ENCODE assay signal across 8 cellular contexts in genomic region chr5:172370648-172371248, GRCh38.
DNase-seq lines count a peak whose midpoint lies in the region; ATAC-seq and TF ChIP-seq lines count a peak whose summit lies in the region.

No MANE protein-coding gene starts in this region.

- H3K27ac Mint-ChIP-seq in endodermal cell = no peak overlapping the region

- no peak for ATAC-seq in left cardiac atrium

- H3K4me1 Mint-ChIP-seq in endodermal cell = no peaks in the 10 kb centered on the region

- H3K27me3 ChIP-seq in left ventricle myocardium inferior (ENCODE audit: low read depth) (no peaks in the 10 kb centered on the region), NT2/D1 (ENCODE audit: insufficient read depth, insufficient read length) (no peaks in the 10 kb centered on the region), endodermal cell (ENCODE audit: control insufficient read depth, insufficient read depth, low read length, poor library complexity, severe bottlenecking) (no peaks in the 10 kb centered on the region), prostate gland (replicated peaks; ENCODE audit: insufficient read depth) (no peaks in the 10 kb centered on the region)

- H3K9me3 ChIP-seq in left ventricle myocardium inferior (replicated peaks) (peaks cover 19% of the 10 kb centered on the region), NT2/D1 (ENCODE audit: insufficient read depth, low read length) (peaks cover 36% of the 10 kb centered on the region), endodermal cell (ENCODE audit: control insufficient read depth, low read length) (peaks cover 19% of the 10 kb centered on the region), prostate gland (no peaks in the 10 kb centered on the region)

- intact Hi-C loops in left ventricle myocardium inferior (cut with micrococcal nuclease) (no loop called here), left cardiac atrium (cut with DNase I) (no loop called here), prostate gland (cut with DNase I) (no loop called here)

- H3K4me3 ChIP-seq in left ventricle myocardium inferior = no peak overlapping the region
- H3K4me3 ChIP-seq in NT2/D1 (ENCODE audit: insufficient read length, low read depth) = no peak overlapping the region
- no peak overlapping the region for H3K4me3 ChIP-seq in endodermal cell (ENCODE audit: low read length)
- H3K4me3 ChIP-seq in prostate gland = no peak overlapping the region

- no peak for TF ChIP-seq POLR2A in prostate gland (IDR thresholded peaks at IDR 0.05)

- H3K4me3 Mint-ChIP-seq in endodermal cell = no peak overlapping the region

- TF ChIP-seq CTCF in left ventricle myocardium inferior (IDR thresholded peaks at IDR 0.05; ENCODE audit: borderline replicate concordance) (peak; percentile 59), endodermal cell (conservative IDR thresholded peaks at IDR 0.05) (peak; percentile 81), prostate gland (IDR thresholded peaks at IDR 0.05) (peak in 3 of 4 experiments; percentile 30 to 54 (median 38))

- DNase-seq in left ventricle myocardium inferior = no peak
- DNase-seq in left cardiac atrium = no peak
- peak; percentile 23 for DNase-seq in NT2/D1 (ENCODE audit: low read depth, low spot score)
- peak; percentile 80 for DNase-seq in endodermal cell
- no peak for DNase-seq in prostate gland (ENCODE audit: low spot score)
- DNase-seq in NCI-H2029 treated with DMSO at 0.1 percent for 48 hours (lab: John Stamatoyannopoulos, UW) = no peak
- no peak for DNase-seq in NCI-H1048 (lab: John Stamatoyannopoulos, UW)
- no peak for DNase-seq in Ammon's horn (ENCODE audit: low spot score)

- H3K27me3 Mint-ChIP-seq in endodermal cell (ENCODE audit: insufficient read depth) = no peaks in the 10 kb centered on the region

- peaks cover 67% of the 10 kb centered on the region for H3K36me3 Mint-ChIP-seq in endodermal cell (ENCODE audit: low read depth)

- peaks cover 26% of the 10 kb centered on the region for H3K36me3 ChIP-seq in left ventricle myocardium inferior
- H3K36me3 ChIP-seq in NT2/D1 (ENCODE audit: insufficient read depth, insufficient read length, low read length) = peaks cover 38% of the 10 kb centered on the region
- H3K36me3 ChIP-seq in endodermal cell (ENCODE audit: control insufficient read depth, insufficient read depth, low read length) = peaks cover 65% of the 10 kb centered on the region
- H3K36me3 ChIP-seq in prostate gland = no peaks in the 10 kb centered on the region

- peaks cover 17% of the 10 kb centered on the region for H3K9me3 Mint-ChIP-seq in endodermal cell

- no peak overlapping the region for H3K27ac ChIP-seq in left ventricle myocardium inferior (replicated peaks)
- no peak overlapping the region for H3K27ac ChIP-seq in endodermal cell (ENCODE audit: low read depth, low read length)
- H3K27ac ChIP-seq in prostate gland = no peak overlapping the region

- H3K4me1 ChIP-seq in left ventricle myocardium inferior (no peaks in the 10 kb centered on the region), NT2/D1 (ENCODE audit: insufficient read depth, insufficient read length) (no peaks in the 10 kb centered on the region), endodermal cell (ENCODE audit: control insufficient read depth, insufficient read depth, low read length) (no peaks in the 10 kb centered on the region), prostate gland (replicated peaks) (no peaks in the 10 kb centered on the region)

- 58 to 79% methylated on average over 2 to 3 of the region's 3 CpGs for WGBS in endodermal cell (ENCODE audit: insufficient coverage in 1 of 2, insufficient read length in 1 of 2), 2 experiments
- WGBS in prostate gland = 61% methylated on average over 3 of the region's 3 CpGs

- H3K9ac ChIP-seq in NT2/D1 (ENCODE audit: insufficient read length, low read depth) = no peak overlapping the region
- H3K9ac ChIP-seq in endodermal cell (ENCODE audit: extremely low read depth, low read length, poor library complexity, severe bottlenecking) = no peak overlapping the region

Comparison
In these comparisons a context has a peak if more than half of its experiments do, and no peak if none do; other contexts are left out.
1. DNase-seq: peak in NT2/D1 (single experiment) and endodermal cell (single experiment); none in left ventricle myocardium inferior (single experiment), left cardiac atrium (single experiment), prostate gland (single experiment), NCI-H2029 treated with DMSO at 0.1 percent for 48 hours (single experiment), NCI-H1048 (single experiment) and Ammon's horn (single experiment).
2. Peak in every context shown above with its lines, with median percentiles within 50 percentile points of each other: CTCF ChIP-seq.